21 cellular contexts compared by ENCODE assay signal in genomic region chr3:157662171-157662570, GRCh38.
"Had no signal": no experiment of that assay in that cellular context is flagged by ENCODE, and none has a peak within 500 bp of the region (broad histone marks: within the 10 kb centered on the region; RNA-seq: fewer than 3 reads in every experiment).

No MANE protein-coding gene starts in this region.

- ATAC-seq: naive thymus-derived CD4-positive, alpha-beta T cell; natural killer cell; psoas muscle; right cardiac atrium; right lobe of liver; stimulated activated effector memory CD8-positive, alpha-beta T cell treated with anti-CD3 and anti-CD28 coated beads, Interleukin-12 subunit alpha, Interleukin-12 subunit beta, amount 100 ng/mL, for 72 hours; stimulated activated naive B cell treated with anti-CD40 and anti-IgM and Interleukin-4, amounts not matched to agents 10 μg/mL and 1 μg/mL and 100 μg/mL, for 72 hours had no signal

- DNase-seq: naive thymus-derived CD4-positive, alpha-beta T cell; natural killer cell; occipital lobe; ovary; psoas muscle; right cardiac atrium; right lobe of liver; sigmoid colon; small intestine; stimulated activated CD4-positive, alpha-beta T cell treated with anti-CD3 and anti-CD28 coated beads, Interleukin-15, amount 100 ng/mL, for 24 hours; stimulated activated CD4-positive, alpha-beta T cell treated with anti-CD3 and anti-CD28 coated beads, Interleukin-2, amount 100 ng/mL, for 24 hours; stimulated activated CD4-positive, alpha-beta T cell treated with anti-CD3 and anti-CD28 coated beads, Interleukin-2, amount 100 ng/mL, for 48 hours; stimulated activated CD4-positive, alpha-beta T cell treated with anti-CD3 and anti-CD28 coated beads, Interleukin-4, amount 100 ng/mL, for 24 hours; stimulated activated naive B cell treated with anti-CD40 and anti-IgM and Interleukin-4, amounts not matched to agents 10 μg/mL and 1 μg/mL and 100 μg/mL, for 72 hours; stimulated activated naive CD4-positive, alpha-beta T cell treated with Interleukin-2 at 50 U/mL for 16 hours; stomach; thyroid gland; trophoblast cell; upper lobe of left lung; uterus had no signal
